ENCODE assay signal across 22 cellular contexts in genomic region chr12:106863185-106863584, GRCh38.
"Had no signal": no experiment of that assay in that cellular context is flagged by ENCODE, and none has a peak within 500 bp of the region (broad histone marks: within the 10 kb centered on the region; RNA-seq: fewer than 3 reads in every experiment).

No MANE protein-coding gene starts in this region.

- H3K4me3 ChIP-seq: cardiac muscle cell, dorsolateral prefrontal cortex, gastrocnemius medialis, heart right ventricle, left ventricle myocardium inferior, psoas muscle, thoracic aorta, upper lobe of right lung had no signal

- H3K27me3 Mint-ChIP-seq: activated naive CD8-positive, alpha-beta T cell; memory B cell; stimulated activated memory B cell treated with anti-CD40 and anti-IgM and Interleukin-4, amounts not matched to agents 10 μg/mL and 1 μg/mL and 100 μg/mL, for 72 hours had no signal

- H3K9me3 Mint-ChIP-seq: memory B cell; naive B cell; neural crest cell; stimulated activated memory B cell treated with anti-CD40 and anti-IgM and Interleukin-4, amounts not matched to agents 10 μg/mL and 1 μg/mL and 100 μg/mL, for 72 hours had no signal

- H3K4me3 Mint-ChIP-seq: activated naive CD8-positive, alpha-beta T cell; memory B cell; naive B cell; neural crest cell; stimulated activated memory B cell treated with anti-CD40 and anti-IgM and Interleukin-4, amounts not matched to agents 10 μg/mL and 1 μg/mL and 100 μg/mL, for 72 hours had no signal

- DNase-seq: activated CD4-positive, alpha-beta T cell treated with anti-CD3 and anti-CD28 coated beads for 1 hour; activated CD4-positive, alpha-beta T cell treated with anti-CD3 and anti-CD28 coated beads, Interleukin-2, amount 50 U/mL, for 48 hours; activated gamma-delta T cell treated with Interleukin-2 at 50 U/mL for 16 hours; amniotic stem cell; dorsolateral prefrontal cortex; gastrocnemius medialis; heart right ventricle; kidney glomerular epithelial cell; left ventricle myocardium inferior; naive B cell; psoas muscle; right cardiac atrium; stimulated activated CD4-positive, alpha-beta T cell treated with anti-CD3 and anti-CD28 coated beads, Interleukin-4, amount 100 ng/mL, for 4 hours; upper lobe of right lung; WERI-Rb-1 had no signal

- H3K36me3 Mint-ChIP-seq: naive B cell had no signal

- H3K4me1 Mint-ChIP-seq: naive B cell; stimulated activated memory B cell treated with anti-CD40 and anti-IgM and Interleukin-4, amounts not matched to agents 10 μg/mL and 1 μg/mL and 100 μg/mL, for 72 hours had no signal

- H3K27ac Mint-ChIP-seq: activated naive CD8-positive, alpha-beta T cell; memory B cell; stimulated activated memory B cell treated with anti-CD40 and anti-IgM and Interleukin-4, amounts not matched to agents 10 μg/mL and 1 μg/mL and 100 μg/mL, for 72 hours had no signal

- H3K4me1 ChIP-seq: upper lobe of right lung had no signal

- ATAC-seq: gastrocnemius medialis; heart right ventricle; right cardiac atrium; stimulated activated memory B cell treated with anti-CD40 and anti-IgM and Interleukin-4, amounts not matched to agents 10 μg/mL and 1 μg/mL and 100 μg/mL, for 72 hours; upper lobe of right lung had no signal

- H3K9me3 ChIP-seq: gastrocnemius medialis, heart right ventricle, left ventricle myocardium inferior, psoas muscle, thoracic aorta, upper lobe of right lung had no signal

- H3K27ac ChIP-seq: cardiac muscle cell, dorsolateral prefrontal cortex, epithelial cell of prostate, gastrocnemius medialis, heart right ventricle, left ventricle myocardium inferior, psoas muscle, thoracic aorta, upper lobe of right lung, WERI-Rb-1 had no signal

- H3K27me3 ChIP-seq: cardiac muscle cell, dorsolateral prefrontal cortex, gastrocnemius medialis, heart right ventricle, upper lobe of right lung had no signal
